ENCODE assay signal across 1 cellular context in the genomic region with DNA sequence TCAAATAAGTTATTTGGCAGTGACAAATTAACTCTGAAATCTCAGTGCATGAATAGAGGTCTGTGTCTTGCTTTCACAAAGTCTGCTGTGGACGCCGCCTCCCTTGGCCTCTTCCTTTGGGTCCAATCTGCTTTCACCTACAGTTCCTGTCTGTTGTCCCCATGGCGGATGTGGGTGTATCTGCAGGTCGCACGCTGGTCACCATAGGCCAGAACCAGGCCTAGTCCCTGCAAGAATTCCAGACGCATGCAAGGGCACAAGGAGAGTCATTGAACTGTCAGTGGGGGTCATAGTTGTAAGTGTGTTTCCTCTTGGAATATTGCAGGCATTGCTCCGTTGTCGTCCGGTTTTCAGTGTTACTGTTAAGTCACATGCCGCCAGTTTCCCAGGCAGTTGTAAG.
TF ChIP-seq lines count a peak whose summit lies in the region.

No MANE protein-coding gene starts in this region.

TF ChIP-seq in HepG2, 621 proteins besides CTCF, POLR2A, EP300 and RAD21 (continued from another document and continues in another):
- peak; percentile 17; the same call in 1 of the 2 replicates for TF ChIP-seq STAG1 (CRISPR knock-in tag; IDR thresholded peaks at IDR 0.05)
- no peak for TF ChIP-seq TEAD2 (CRISPR knock-in tag; IDR thresholded peaks at IDR 0.05)
- TF ChIP-seq ZNF878 (CRISPR knock-in tag; IDR thresholded peaks at IDR 0.05): no peak
- TF ChIP-seq, protein P1, sequence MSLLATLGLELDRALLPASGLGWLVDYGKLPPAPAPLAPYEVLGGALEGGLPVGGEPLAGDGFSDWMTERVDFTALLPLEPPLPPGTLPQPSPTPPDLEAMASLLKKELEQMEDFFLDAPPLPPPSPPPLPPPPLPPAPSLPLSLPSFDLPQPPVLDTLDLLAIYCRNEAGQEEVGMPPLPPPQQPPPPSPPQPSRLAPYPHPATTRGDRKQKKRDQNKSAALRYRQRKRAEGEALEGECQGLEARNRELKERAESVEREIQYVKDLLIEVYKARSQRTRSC (CRISPR knock-in tag; IDR thresholded peaks at IDR 0.05; ENCODE audit: low read depth): no peak
- TF ChIP-seq, protein P2, sequence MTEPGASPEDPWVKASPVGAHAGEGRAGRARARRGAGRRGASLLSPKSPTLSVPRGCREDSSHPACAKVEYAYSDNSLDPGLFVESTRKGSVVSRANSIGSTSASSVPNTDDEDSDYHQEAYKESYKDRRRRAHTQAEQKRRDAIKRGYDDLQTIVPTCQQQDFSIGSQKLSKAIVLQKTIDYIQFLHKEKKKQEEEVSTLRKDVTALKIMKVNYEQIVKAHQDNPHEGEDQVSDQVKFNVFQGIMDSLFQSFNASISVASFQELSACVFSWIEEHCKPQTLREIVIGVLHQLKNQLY (CRISPR knock-in tag; IDR thresholded peaks at IDR 0.05): no peak
- no peak for TF ChIP-seq ZNF850 (CRISPR knock-in tag; conservative IDR thresholded peaks at IDR 0.05)
- TF ChIP-seq, protein P3, sequence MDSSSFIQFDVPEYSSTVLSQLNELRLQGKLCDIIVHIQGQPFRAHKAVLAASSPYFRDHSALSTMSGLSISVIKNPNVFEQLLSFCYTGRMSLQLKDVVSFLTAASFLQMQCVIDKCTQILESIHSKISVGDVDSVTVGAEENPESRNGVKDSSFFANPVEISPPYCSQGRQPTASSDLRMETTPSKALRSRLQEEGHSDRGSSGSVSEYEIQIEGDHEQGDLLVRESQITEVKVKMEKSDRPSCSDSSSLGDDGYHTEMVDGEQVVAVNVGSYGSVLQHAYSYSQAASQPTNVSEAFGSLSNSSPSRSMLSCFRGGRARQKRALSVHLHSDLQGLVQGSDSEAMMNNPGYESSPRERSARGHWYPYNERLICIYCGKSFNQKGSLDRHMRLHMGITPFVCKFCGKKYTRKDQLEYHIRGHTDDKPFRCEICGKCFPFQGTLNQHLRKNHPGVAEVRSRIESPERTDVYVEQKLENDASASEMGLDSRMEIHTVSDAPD (CRISPR knock-in tag; IDR thresholded peaks at IDR 0.05): 0 out of 2 replicates have a peak, but pooled peaks have one; percentile 41
- TF ChIP-seq HNRNPLL (IDR thresholded peaks at IDR 0.05; ENCODE audit: low read depth, low read length, poor library complexity, severe bottlenecking): no peak
- TF ChIP-seq, protein P4, sequence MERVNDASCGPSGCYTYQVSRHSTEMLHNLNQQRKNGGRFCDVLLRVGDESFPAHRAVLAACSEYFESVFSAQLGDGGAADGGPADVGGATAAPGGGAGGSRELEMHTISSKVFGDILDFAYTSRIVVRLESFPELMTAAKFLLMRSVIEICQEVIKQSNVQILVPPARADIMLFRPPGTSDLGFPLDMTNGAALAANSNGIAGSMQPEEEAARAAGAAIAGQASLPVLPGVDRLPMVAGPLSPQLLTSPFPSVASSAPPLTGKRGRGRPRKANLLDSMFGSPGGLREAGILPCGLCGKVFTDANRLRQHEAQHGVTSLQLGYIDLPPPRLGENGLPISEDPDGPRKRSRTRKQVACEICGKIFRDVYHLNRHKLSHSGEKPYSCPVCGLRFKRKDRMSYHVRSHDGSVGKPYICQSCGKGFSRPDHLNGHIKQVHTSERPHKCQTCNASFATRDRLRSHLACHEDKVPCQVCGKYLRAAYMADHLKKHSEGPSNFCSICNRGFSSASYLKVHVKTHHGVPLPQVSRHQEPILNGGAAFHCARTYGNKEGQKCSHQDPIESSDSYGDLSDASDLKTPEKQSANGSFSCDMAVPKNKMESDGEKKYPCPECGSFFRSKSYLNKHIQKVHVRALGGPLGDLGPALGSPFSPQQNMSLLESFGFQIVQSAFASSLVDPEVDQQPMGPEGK (CRISPR knock-in tag; IDR thresholded peaks at IDR 0.05): peak; percentile 61
- TF ChIP-seq RELA (CRISPR knock-in tag; IDR thresholded peaks at IDR 0.05): no peak
- TF ChIP-seq MBNL3 (CRISPR knock-in tag; conservative IDR thresholded peaks at IDR 0.05): no peak
- no peak for TF ChIP-seq SOX6 (IDR thresholded peaks at IDR 0.05)
- peak; percentile 69 for TF ChIP-seq SOX6 (CRISPR knock-in tag; IDR thresholded peaks at IDR 0.05)
- TF ChIP-seq, protein P5, sequence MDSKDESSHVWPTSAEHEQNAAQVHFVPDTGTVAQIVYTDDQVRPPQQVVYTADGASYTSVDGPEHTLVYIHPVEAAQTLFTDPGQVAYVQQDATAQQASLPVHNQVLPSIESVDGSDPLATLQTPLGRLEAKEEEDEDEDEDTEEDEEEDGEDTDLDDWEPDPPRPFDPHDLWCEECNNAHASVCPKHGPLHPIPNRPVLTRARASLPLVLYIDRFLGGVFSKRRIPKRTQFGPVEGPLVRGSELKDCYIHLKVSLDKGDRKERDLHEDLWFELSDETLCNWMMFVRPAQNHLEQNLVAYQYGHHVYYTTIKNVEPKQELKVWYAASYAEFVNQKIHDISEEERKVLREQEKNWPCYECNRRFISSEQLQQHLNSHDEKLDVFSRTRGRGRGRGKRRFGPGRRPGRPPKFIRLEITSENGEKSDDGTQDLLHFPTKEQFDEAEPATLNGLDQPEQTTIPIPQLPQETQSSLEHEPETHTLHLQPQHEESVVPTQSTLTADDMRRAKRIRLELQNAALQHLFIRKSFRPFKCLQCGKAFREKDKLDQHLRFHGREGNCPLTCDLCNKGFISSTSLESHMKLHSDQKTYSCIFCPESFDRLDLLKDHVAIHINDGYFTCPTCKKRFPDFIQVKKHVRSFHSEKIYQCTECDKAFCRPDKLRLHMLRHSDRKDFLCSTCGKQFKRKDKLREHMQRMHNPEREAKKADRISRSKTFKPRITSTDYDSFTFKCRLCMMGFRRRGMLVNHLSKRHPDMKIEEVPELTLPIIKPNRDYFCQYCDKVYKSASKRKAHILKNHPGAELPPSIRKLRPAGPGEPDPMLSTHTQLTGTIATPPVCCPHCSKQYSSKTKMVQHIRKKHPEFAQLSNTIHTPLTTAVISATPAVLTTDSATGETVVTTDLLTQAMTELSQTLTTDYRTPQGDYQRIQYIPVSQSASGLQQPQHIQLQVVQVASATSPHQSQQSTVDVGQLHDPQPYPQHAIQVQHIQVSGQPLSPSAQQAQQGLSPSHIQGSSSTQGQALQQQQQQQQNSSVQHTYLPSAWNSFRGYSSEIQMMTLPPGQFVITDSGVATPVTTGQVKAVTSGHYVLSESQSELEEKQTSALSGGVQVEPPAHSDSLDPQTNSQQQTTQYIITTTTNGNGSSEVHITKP (CRISPR knock-in tag; IDR thresholded peaks at IDR 0.05; ENCODE audit: low read depth): no peak
- no peak for TF ChIP-seq IKZF1 (IDR thresholded peaks at IDR 0.05)
- TF ChIP-seq, protein P6, sequence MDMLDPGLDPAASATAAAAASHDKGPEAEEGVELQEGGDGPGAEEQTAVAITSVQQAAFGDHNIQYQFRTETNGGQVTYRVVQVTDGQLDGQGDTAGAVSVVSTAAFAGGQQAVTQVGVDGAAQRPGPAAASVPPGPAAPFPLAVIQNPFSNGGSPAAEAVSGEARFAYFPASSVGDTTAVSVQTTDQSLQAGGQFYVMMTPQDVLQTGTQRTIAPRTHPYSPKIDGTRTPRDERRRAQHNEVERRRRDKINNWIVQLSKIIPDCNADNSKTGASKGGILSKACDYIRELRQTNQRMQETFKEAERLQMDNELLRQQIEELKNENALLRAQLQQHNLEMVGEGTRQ (IDR thresholded peaks at IDR 0.05; ENCODE audit: low read depth, low read length): no peak
- TF ChIP-seq, protein P6 (CRISPR knock-in tag; IDR thresholded peaks at IDR 0.05; ENCODE audit: borderline replicate concordance): no peak
- no peak for TF ChIP-seq HOXA9 (CRISPR knock-in tag; IDR thresholded peaks at IDR 0.05; ENCODE audit: borderline replicate concordance)
- TF ChIP-seq EED (CRISPR knock-in tag; IDR thresholded peaks at IDR 0.05): no peak
- TF ChIP-seq ZNF296 (CRISPR knock-in tag; conservative IDR thresholded peaks at IDR 0.05): no peak
- TF ChIP-seq, protein P7, sequence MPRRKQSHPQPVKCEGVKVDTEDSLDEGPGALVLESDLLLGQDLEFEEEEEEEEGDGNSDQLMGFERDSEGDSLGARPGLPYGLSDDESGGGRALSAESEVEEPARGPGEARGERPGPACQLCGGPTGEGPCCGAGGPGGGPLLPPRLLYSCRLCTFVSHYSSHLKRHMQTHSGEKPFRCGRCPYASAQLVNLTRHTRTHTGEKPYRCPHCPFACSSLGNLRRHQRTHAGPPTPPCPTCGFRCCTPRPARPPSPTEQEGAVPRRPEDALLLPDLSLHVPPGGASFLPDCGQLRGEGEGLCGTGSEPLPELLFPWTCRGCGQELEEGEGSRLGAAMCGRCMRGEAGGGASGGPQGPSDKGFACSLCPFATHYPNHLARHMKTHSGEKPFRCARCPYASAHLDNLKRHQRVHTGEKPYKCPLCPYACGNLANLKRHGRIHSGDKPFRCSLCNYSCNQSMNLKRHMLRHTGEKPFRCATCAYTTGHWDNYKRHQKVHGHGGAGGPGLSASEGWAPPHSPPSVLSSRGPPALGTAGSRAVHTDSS (CRISPR knock-in tag; conservative IDR thresholded peaks at IDR 0.05): no peak
- no peak for TF ChIP-seq LCORL (IDR thresholded peaks at IDR 0.05)
- peak; percentile 23; the same call in 1 of the 2 replicates for TF ChIP-seq LCORL (CRISPR knock-in tag; IDR thresholded peaks at IDR 0.05)
- TF ChIP-seq, protein P8, sequence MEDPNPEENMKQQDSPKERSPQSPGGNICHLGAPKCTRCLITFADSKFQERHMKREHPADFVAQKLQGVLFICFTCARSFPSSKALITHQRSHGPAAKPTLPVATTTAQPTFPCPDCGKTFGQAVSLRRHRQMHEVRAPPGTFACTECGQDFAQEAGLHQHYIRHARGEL (CRISPR knock-in tag; IDR thresholded peaks at IDR 0.05): no peak
- TF ChIP-seq, protein P9, sequence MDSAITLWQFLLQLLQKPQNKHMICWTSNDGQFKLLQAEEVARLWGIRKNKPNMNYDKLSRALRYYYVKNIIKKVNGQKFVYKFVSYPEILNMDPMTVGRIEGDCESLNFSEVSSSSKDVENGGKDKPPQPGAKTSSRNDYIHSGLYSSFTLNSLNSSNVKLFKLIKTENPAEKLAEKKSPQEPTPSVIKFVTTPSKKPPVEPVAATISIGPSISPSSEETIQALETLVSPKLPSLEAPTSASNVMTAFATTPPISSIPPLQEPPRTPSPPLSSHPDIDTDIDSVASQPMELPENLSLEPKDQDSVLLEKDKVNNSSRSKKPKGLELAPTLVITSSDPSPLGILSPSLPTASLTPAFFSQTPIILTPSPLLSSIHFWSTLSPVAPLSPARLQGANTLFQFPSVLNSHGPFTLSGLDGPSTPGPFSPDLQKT (CRISPR knock-in tag; IDR thresholded peaks at IDR 0.05; ENCODE audit: borderline replicate concordance): no peak
- TF ChIP-seq HDAC2 (CRISPR knock-in tag; IDR thresholded peaks at IDR 0.05): peak; percentile 43; the same call in 1 of the 2 replicates
- TF ChIP-seq, protein P10, sequence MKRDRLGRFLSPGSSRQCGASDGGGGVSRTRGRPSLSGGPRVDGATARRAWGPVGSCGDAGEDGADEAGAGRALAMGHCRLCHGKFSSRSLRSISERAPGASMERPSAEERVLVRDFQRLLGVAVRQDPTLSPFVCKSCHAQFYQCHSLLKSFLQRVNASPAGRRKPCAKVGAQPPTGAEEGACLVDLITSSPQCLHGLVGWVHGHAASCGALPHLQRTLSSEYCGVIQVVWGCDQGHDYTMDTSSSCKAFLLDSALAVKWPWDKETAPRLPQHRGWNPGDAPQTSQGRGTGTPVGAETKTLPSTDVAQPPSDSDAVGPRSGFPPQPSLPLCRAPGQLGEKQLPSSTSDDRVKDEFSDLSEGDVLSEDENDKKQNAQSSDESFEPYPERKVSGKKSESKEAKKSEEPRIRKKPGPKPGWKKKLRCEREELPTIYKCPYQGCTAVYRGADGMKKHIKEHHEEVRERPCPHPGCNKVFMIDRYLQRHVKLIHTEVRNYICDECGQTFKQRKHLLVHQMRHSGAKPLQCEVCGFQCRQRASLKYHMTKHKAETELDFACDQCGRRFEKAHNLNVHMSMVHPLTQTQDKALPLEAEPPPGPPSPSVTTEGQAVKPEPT (CRISPR knock-in tag; IDR thresholded peaks at IDR 0.05; ENCODE audit: low read depth): no peak
- no peak for TF ChIP-seq ZNF564 (CRISPR knock-in tag; IDR thresholded peaks at IDR 0.05)
- no peak for TF ChIP-seq MIER2 (CRISPR knock-in tag; IDR thresholded peaks at IDR 0.05)
- TF ChIP-seq PLRG1 (conservative IDR thresholded peaks at IDR 0.05): no peak
- TF ChIP-seq, protein P11, sequence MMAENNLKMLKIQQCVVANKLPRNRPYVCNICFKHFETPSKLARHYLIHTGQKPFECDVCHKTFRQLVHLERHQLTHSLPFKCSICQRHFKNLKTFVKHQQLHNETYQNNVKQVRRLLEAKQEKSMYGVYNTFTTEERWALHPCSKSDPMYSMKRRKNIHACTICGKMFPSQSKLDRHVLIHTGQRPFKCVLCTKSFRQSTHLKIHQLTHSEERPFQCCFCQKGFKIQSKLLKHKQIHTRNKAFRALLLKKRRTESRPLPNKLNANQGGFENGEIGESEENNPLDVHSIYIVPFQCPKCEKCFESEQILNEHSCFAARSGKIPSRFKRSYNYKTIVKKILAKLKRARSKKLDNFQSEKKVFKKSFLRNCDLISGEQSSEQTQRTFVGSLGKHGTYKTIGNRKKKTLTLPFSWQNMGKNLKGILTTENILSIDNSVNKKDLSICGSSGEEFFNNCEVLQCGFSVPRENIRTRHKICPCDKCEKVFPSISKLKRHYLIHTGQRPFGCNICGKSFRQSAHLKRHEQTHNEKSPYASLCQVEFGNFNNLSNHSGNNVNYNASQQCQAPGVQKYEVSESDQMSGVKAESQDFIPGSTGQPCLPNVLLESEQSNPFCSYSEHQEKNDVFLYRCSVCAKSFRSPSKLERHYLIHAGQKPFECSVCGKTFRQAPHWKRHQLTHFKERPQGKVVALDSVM (CRISPR knock-in tag; IDR thresholded peaks at IDR 0.05): no peak
- TF ChIP-seq, protein P12, sequence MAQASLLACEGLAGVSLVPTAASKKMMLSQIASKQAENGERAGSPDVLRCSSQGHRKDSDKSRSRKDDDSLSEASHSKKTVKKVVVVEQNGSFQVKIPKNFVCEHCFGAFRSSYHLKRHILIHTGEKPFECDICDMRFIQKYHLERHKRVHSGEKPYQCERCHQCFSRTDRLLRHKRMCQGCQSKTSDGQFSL (CRISPR knock-in tag; IDR thresholded peaks at IDR 0.05): no peak
- TF ChIP-seq, protein P13, sequence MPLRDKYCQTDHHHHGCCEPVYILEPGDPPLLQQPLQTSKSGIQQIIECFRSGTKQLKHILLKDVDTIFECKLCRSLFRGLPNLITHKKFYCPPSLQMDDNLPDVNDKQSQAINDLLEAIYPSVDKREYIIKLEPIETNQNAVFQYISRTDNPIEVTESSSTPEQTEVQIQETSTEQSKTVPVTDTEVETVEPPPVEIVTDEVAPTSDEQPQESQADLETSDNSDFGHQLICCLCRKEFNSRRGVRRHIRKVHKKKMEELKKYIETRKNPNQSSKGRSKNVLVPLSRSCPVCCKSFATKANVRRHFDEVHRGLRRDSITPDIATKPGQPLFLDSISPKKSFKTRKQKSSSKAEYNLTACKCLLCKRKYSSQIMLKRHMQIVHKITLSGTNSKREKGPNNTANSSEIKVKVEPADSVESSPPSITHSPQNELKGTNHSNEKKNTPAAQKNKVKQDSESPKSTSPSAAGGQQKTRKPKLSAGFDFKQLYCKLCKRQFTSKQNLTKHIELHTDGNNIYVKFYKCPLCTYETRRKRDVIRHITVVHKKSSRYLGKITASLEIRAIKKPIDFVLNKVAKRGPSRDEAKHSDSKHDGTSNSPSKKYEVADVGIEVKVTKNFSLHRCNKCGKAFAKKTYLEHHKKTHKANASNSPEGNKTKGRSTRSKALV (CRISPR knock-in tag; IDR thresholded peaks at IDR 0.05): no peak
- TF ChIP-seq, protein P14, sequence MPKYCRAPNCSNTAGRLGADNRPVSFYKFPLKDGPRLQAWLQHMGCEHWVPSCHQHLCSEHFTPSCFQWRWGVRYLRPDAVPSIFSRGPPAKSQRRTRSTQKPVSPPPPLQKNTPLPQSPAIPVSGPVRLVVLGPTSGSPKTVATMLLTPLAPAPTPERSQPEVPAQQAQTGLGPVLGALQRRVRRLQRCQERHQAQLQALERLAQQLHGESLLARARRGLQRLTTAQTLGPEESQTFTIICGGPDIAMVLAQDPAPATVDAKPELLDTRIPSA (CRISPR knock-in tag; IDR thresholded peaks at IDR 0.05; ENCODE audit: borderline replicate concordance): no peak
